Comparison of ENCODE assay signal across 22 cellular contexts in the genomic region with DNA sequence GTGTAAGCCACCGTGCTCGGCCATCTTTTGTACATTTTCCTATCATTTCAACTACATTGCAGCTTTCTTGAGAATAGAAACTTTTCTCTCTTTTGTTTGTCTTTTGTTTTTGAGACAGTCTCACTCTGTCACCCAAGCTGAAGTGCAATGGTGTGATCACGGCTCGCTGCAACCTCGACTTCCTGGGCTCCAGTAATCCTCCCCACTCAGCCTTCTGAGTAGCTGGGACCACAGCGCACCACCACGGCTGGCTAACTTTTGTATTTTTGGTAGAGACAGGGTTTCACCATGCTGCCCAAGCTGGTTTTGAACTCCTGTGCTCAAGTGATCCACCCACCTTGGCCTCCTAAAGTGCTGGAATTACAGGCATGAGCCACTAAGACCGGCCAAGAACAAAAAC. TPM values are rescaled to one million over a fixed set of nuclear protein-coding genes. Genes with fewer than 3 reads are reported as not detected.
DNase-seq lines count a peak whose midpoint lies in the region; ATAC-seq, FAIRE-seq and TF ChIP-seq lines count a peak whose summit lies in the region.
"Had no signal": no experiment of that assay in that cellular context is flagged by ENCODE, and none has a peak within 500 bp of the region (broad histone marks: within the 10 kb centered on the region; RNA-seq: fewer than 3 reads in every experiment).

No MANE protein-coding gene starts in this region.

- H3K79me1 ChIP-seq in trophoblast cell (ENCODE audit: low read length): peaks cover 10% of the 10 kb centered on the region

- no peak overlapping the region for H3K27ac ChIP-seq in trophoblast cell (ENCODE audit: low read depth, low read length)
- H3K27ac ChIP-seq: A549, brain microvascular endothelial cell, prostate gland, uterus had no signal

- no peak for TF ChIP-seq POLR2A in GM12892 (IDR thresholded peaks at IDR 0.05; ENCODE audit: low read depth, low read length)

- no peaks in the 10 kb centered on the region for H3K9me3 ChIP-seq in trophoblast cell (ENCODE audit: insufficient read depth, low read depth, low read length)
- H3K9me3 ChIP-seq: A549, MG63, prostate gland, uterus had no signal

- H3K27ac Mint-ChIP-seq in activated CD8-positive, alpha-beta memory T cell treated with anti-CD3 and anti-CD28 coated beads, Interleukin-2, amount 10 ng/mL, durations not matched to agents 7 days and 5 days: peak overlapping the region; percentile 85
- peak overlapping the region; percentile 44 for H3K27ac Mint-ChIP-seq in activated T-cell treated with anti-CD3 and anti-CD28 coated beads, Interleukin-2, amount 50 U/mL, for 72 hours

- peak; percentile 64 for DNase-seq in activated CD8-positive, alpha-beta memory T cell treated with anti-CD3 and anti-CD28 coated beads, Interleukin-2, amount 10 ng/mL, durations not matched to agents 7 days and 5 days
- DNase-seq in activated CD8-positive, alpha-beta memory T cell treated with anti-CD3 and anti-CD28 coated beads, Interleukin-2, amount 50 U/mL, for 4 hours: no peak
- DNase-seq in GM12892 (ENCODE audit: insufficient read length): no peak
- peak; percentile 8 to 13 for DNase-seq in activated T-cell treated with anti-CD3 and anti-CD28 coated beads, Interleukin-2, amount 50 U/mL, for 72 hours
- DNase-seq in trophoblast cell: no peak
- no peak for DNase-seq in glomerular visceral epithelial cell (ENCODE audit: extremely low spot score)
- DNase-seq in C1 segment of cervical spinal cord (lab: John Stamatoyannopoulos, UW): no peak
- DNase-seq in NCI-H1417 treated with DMSO at 0.1 percent for 48 hours (lab: John Stamatoyannopoulos, UW): no peak
- DNase-seq: activated CD4-positive, alpha-beta T cell treated with anti-CD3 and anti-CD28 coated beads for 4 hours; activated gamma-delta T cell treated with Interleukin-2 at 50 U/mL for 16 hours; brain microvascular endothelial cell; GF-D8; glutamatergic neuron; H7; MG63; NCI-H2029; NCI-H510A treated with DMSO at 0.1 percent for 48 hours; uterus had no signal

- peaks cover 19 to 35% of the 10 kb centered on the region in 2 experiments for H3K36me3 ChIP-seq in trophoblast cell (ENCODE audit: control insufficient read depth in 1 of 2, insufficient read depth in 2 of 2, low read length in 2 of 2)
- H3K36me3 ChIP-seq: prostate gland, uterus had no signal

- peaks cover 26% of the 10 kb centered on the region for H3K36me3 Mint-ChIP-seq in activated CD8-positive, alpha-beta memory T cell treated with anti-CD3 and anti-CD28 coated beads, Interleukin-2, amount 10 ng/mL, durations not matched to agents 7 days and 5 days
- peaks cover 5 to 16% of the 10 kb centered on the region in 2 donors for H3K36me3 Mint-ChIP-seq in activated T-cell treated with anti-CD3 and anti-CD28 coated beads, Interleukin-2, amount 50 U/mL, for 72 hours (ENCODE audit: insufficient read depth in 2 of 2)

- no CpG with 5 or more reads among the region's 8 CpGs for WGBS in trophoblast cell (ENCODE audit: extremely low coverage, insufficient coverage, insufficient read length)

- no peak overlapping the region for H3K4me3 ChIP-seq in trophoblast cell (ENCODE audit: low read depth, low read length)
- H3K4me3 ChIP-seq: A549, lung, MG63, prostate gland, uterus had no signal

- H2BK12ac ChIP-seq in trophoblast cell (ENCODE audit: low read length): no peak overlapping the region

- FAIRE-seq in GM12892 (lab: Jason Lieb, UNC): peak; percentile 40
- FAIRE-seq: A549 had no signal

- peaks cover 66% of the 10 kb centered on the region for H3K4me1 Mint-ChIP-seq in activated CD8-positive, alpha-beta memory T cell treated with anti-CD3 and anti-CD28 coated beads, Interleukin-2, amount 10 ng/mL, durations not matched to agents 7 days and 5 days
- H3K4me1 Mint-ChIP-seq in activated T-cell treated with anti-CD3 and anti-CD28 coated beads, Interleukin-2, amount 50 U/mL, for 72 hours (ENCODE audit: low read depth): peaks cover 72% of the 10 kb centered on the region

- H3K4me3 Mint-ChIP-seq in activated CD8-positive, alpha-beta memory T cell treated with anti-CD3 and anti-CD28 coated beads, Interleukin-2, amount 10 ng/mL, durations not matched to agents 7 days and 5 days: peak overlapping the region; percentile 61
- peak overlapping the region; percentile 15 to 59 for H3K4me3 Mint-ChIP-seq in activated T-cell treated with anti-CD3 and anti-CD28 coated beads, Interleukin-2, amount 50 U/mL, for 72 hours

- no peak overlapping the region for H4K8ac ChIP-seq in trophoblast cell (ENCODE audit: low read depth, low read length)

- H3K14ac ChIP-seq in trophoblast cell (ENCODE audit: low read length): no peak overlapping the region

- H3K18ac ChIP-seq in trophoblast cell (ENCODE audit: low read length): no peak overlapping the region

- no peak overlapping the region for H3K9ac ChIP-seq in trophoblast cell (ENCODE audit: low read length)

- no peaks in the 10 kb centered on the region for H3K27me3 ChIP-seq in trophoblast cell (ENCODE audit: insufficient read depth, low read length)
- H3K27me3 ChIP-seq: brain microvascular endothelial cell, MG63, uterus had no signal

- H4K12ac ChIP-seq in trophoblast cell (ENCODE audit: low read depth, low read length): no peak overlapping the region

- no peaks in the 10 kb centered on the region for H3K9me3 Mint-ChIP-seq in activated CD8-positive, alpha-beta memory T cell treated with anti-CD3 and anti-CD28 coated beads, Interleukin-2, amount 10 ng/mL, durations not matched to agents 7 days and 5 days (ENCODE audit: low read depth)
- no peaks in the 10 kb centered on the region for H3K9me3 Mint-ChIP-seq in activated T-cell treated with anti-CD3 and anti-CD28 coated beads, Interleukin-2, amount 50 U/mL, for 72 hours

- no peak overlapping the region for H2BK5ac ChIP-seq in trophoblast cell (ENCODE audit: low read depth, low read length, poor library complexity)

- peaks cover 3 to 8% of the 10 kb centered on the region in 2 experiments for H3K4me1 ChIP-seq in trophoblast cell (ENCODE audit: control insufficient read depth in 1 of 2, insufficient read depth in 2 of 2, low read length in 2 of 2)

- H2AK5ac ChIP-seq in trophoblast cell (ENCODE audit: low read length): no peak overlapping the region

- no peaks in the 10 kb centered on the region for H3K27me3 Mint-ChIP-seq in activated CD8-positive, alpha-beta memory T cell treated with anti-CD3 and anti-CD28 coated beads, Interleukin-2, amount 10 ng/mL, durations not matched to agents 7 days and 5 days
- H3K27me3 Mint-ChIP-seq in activated T-cell treated with anti-CD3 and anti-CD28 coated beads, Interleukin-2, amount 50 U/mL, for 72 hours (ENCODE audit: low read depth): no peaks in the 10 kb centered on the region

- CTCF ChIA-PET in activated CD8-positive, alpha-beta memory T cell treated with anti-CD3 and anti-CD28 coated beads, Interleukin-2, amount 10 ng/mL, durations not matched to agents 7 days and 5 days (lab: Charles Lee): interaction anchor here (1.0 to 1.7 kb wide), 3 partner anchors 12 to 31 kb away, joined by 3 read pairs; partner anchors contain the start of gene DAGLB

- H3K23ac ChIP-seq in trophoblast cell (ENCODE audit: low read length): no peak overlapping the region

- H2BK120ac ChIP-seq in trophoblast cell (ENCODE audit: insufficient read depth, low read length, poor library complexity): no peak overlapping the region

- H3K4me2 ChIP-seq in trophoblast cell (ENCODE audit: low read length): no peak overlapping the region
- H3K4me2 ChIP-seq: A549 had no signal

- peak overlapping the region; percentile 98 for H3K4ac ChIP-seq in trophoblast cell (ENCODE audit: low read depth, low read length)

- H2AFZ ChIP-seq in trophoblast cell (ENCODE audit: insufficient read depth, low read length, poor library complexity): peak overlapping the region; percentile 25

- H3K79me2 ChIP-seq in trophoblast cell (ENCODE audit: control insufficient read depth, insufficient read depth, low read length, poor library complexity): peaks cover 40% of the 10 kb centered on the region

- H4K91ac ChIP-seq in trophoblast cell (ENCODE audit: low read depth, low read length): no peak overlapping the region

- no peak for ATAC-seq in activated CD8-positive, alpha-beta memory T cell treated with anti-CD3 and anti-CD28 coated beads, Interleukin-2, amount 10 ng/mL, durations not matched to agents 7 days and 5 days
- no peak for ATAC-seq in activated T-cell treated with anti-CD3 and anti-CD28 coated beads, Interleukin-2, amount 50 U/mL, for 72 hours (replicated peaks in 1 of 2)
- ATAC-seq: A549, esophagus mucosa had no signal

RNA-seq across cellular contexts. Expression of gene KDELR2, which starts 4.9 kb away (rescaled TPM):
- 10 to 100 TPM; 56.2 to 66.0 TPM for total RNA-seq in activated CD8-positive, alpha-beta memory T cell treated with anti-CD3 and anti-CD28 coated beads, Interleukin-2, amount 10 ng/mL, durations not matched to agents 7 days and 5 days
- 34.8 TPM for polyA plus RNA-seq in GM12892 (2012; ENCODE audit: missing spikeins)
- total RNA-seq in activated T-cell treated with anti-CD3 and anti-CD28 coated beads, Interleukin-2, amount 50 U/mL, for 72 hours: 10 to 100 TPM; 64.9 to 88.0 TPM
- 248 and 259 TPM in 2 replicates for polyA plus RNA-seq in trophoblast cell (2013)

RNA-seq across cellular contexts. Expression of gene DAGLB, which starts 31.3 kb away (rescaled TPM):
- total RNA-seq in activated CD8-positive, alpha-beta memory T cell treated with anti-CD3 and anti-CD28 coated beads, Interleukin-2, amount 10 ng/mL, durations not matched to agents 7 days and 5 days: 10 to 100 TPM; 21.6 to 22.2 TPM
- polyA plus RNA-seq in GM12892 (2012; ENCODE audit: missing spikeins): 6.0 TPM
- 10 to 100 TPM; 12.9 to 17.9 TPM for total RNA-seq in activated T-cell treated with anti-CD3 and anti-CD28 coated beads, Interleukin-2, amount 50 U/mL, for 72 hours
- polyA plus RNA-seq in trophoblast cell (2013): 13.8 and 15.5 TPM in 2 replicates

Comparison
In these comparisons a context has a peak if more than half of its experiments do, and no peak if none do; other contexts are left out.
1. DNase-seq: peak in activated CD8-positive, alpha-beta memory T cell treated with anti-CD3 and anti-CD28 coated beads, Interleukin-2, amount 10 ng/mL, durations not matched to agents 7 days and 5 days (single experiment) and activated T-cell treated with anti-CD3 and anti-CD28 coated beads, Interleukin-2, amount 50 U/mL, for 72 hours (2 of 2); none in activated CD8-positive, alpha-beta memory T cell treated with anti-CD3 and anti-CD28 coated beads, Interleukin-2, amount 50 U/mL, for 4 hours (single experiment), GM12892 (single experiment), trophoblast cell (0 of 2), glomerular visceral epithelial cell (single experiment), C1 segment of cervical spinal cord (0 of 14) and NCI-H1417 treated with DMSO at 0.1 percent for 48 hours (single experiment).